In genomic region chr15:65087411-65087810, GRCh38 we compare ENCODE assay signal across 18 cellular contexts. TPM values are rescaled to one million over a fixed set of nuclear protein-coding genes. Genes with fewer than 3 reads are reported as not detected.
A peak's percentile ranks its signal among the peaks of the same experiment; 100 is the strongest.
DNase-seq lines count a peak whose midpoint lies in the region; ATAC-seq and TF ChIP-seq lines count a peak whose summit lies in the region.
"Had no signal": no experiment of that assay in that cellular context is flagged by ENCODE, and none has a peak within 500 bp of the region (broad histone marks: within the 10 kb centered on the region; RNA-seq: fewer than 3 reads in every experiment).

No MANE protein-coding gene starts in this region.

- DNase-seq in NT2/D1 (ENCODE audit: low read depth, low spot score) (no peak), hepatocyte (ENCODE audit: low spot score) (no peak), sigmoid colon (peak; percentile 79), mesenteric fat pad (ENCODE audit: low spot score) (no peak), GM03348 (ENCODE audit: low spot score) (no peak)
- no peak for DNase-seq in effector CD8-positive, alpha-beta T cell (lab: John Stamatoyannopoulos, UW)
- DNase-seq: activated T-cell treated with anti-CD3 and anti-CD28 coated beads for 4 hours, islet precursor cell, NCI-H446, spleen had no signal

- H3K4me1 ChIP-seq in NT2/D1 (ENCODE audit: insufficient read depth, insufficient read length) (peaks cover 45% of the 10 kb centered on the region), hepatocyte (ENCODE audit: insufficient read depth) (peaks cover 66% of the 10 kb centered on the region), sigmoid colon (peaks cover 0 to 87% (median 77%) of the 10 kb centered on the region in 4 donors)

- H3K9me2 ChIP-seq in hepatocyte (replicated peaks; ENCODE audit: insufficient read depth): no peaks in the 10 kb centered on the region

- no peak for TF ChIP-seq EP300 in sigmoid colon (IDR thresholded peaks at IDR 0.05)

- no peak for ATAC-seq in HG02885 (IDR thresholded peaks at IDR 0.05; ENCODE audit: poor library complexity, unreplicated experiment)
- ATAC-seq: activated CD4-positive, alpha-beta T cell treated with anti-CD3 and anti-CD28 coated beads for 36 hours; activated naive CD8-positive, alpha-beta T cell treated with anti-CD3 and anti-CD28 coated beads, Interleukin-2, amount 50 U/mL, for 24 hours had no signal

- TF ChIP-seq CTCF in C4-2B (conservative IDR thresholded peaks at IDR 0.05) (no peak), hepatocyte (IDR thresholded peaks at IDR 0.05; ENCODE audit: poor library complexity) (no peak), sigmoid colon (IDR thresholded peaks at IDR 0.05) (no peak)

- H2AFZ ChIP-seq in hepatocyte: no peak overlapping the region

- H3K9me3 ChIP-seq in NT2/D1 (ENCODE audit: insufficient read depth, low read length) (no peaks in the 10 kb centered on the region), hepatocyte (ENCODE audit: low read depth) (no peaks in the 10 kb centered on the region), sigmoid colon (no peaks in the 10 kb centered on the region)
- H3K9me3 ChIP-seq: spleen had no signal

- intact Hi-C loops in sigmoid colon (cut with DNase I): loop anchor here (5.0 kb wide), 1 partner anchor 95 kb away; no protein-coding TSS in a partner anchor

- no peak for TF ChIP-seq POLR2A in sigmoid colon (IDR thresholded peaks at IDR 0.05)

- H3K27me3 ChIP-seq in NT2/D1 (ENCODE audit: insufficient read depth, insufficient read length): no peaks in the 10 kb centered on the region
- no peaks in the 10 kb centered on the region for H3K27me3 ChIP-seq in hepatocyte
- no peaks in the 10 kb centered on the region for H3K27me3 ChIP-seq in sigmoid colon

- WGBS in hepatocyte (ENCODE audit: low lambda C conversion rate, missing lambda C conversion rate): 84% methylated on average over 3 of the region's 3 CpGs
- WGBS in sigmoid colon, 2 donors: 87 to 88% methylated on average over 3 of the region's 3 CpGs

- H3K27ac ChIP-seq in C4-2B: peak overlapping the region; percentile 18
- peak overlapping the region; percentile 93 for H3K27ac ChIP-seq in hepatocyte
- peak overlapping the region; percentile 93 to 95 (median 94) for H3K27ac ChIP-seq in sigmoid colon

- H3K79me2 ChIP-seq in hepatocyte: no peaks in the 10 kb centered on the region

- H3K36me3 ChIP-seq in NT2/D1 (ENCODE audit: insufficient read depth, insufficient read length, low read length) (no peaks in the 10 kb centered on the region), hepatocyte (replicated peaks; ENCODE audit: insufficient read depth, low read depth) (no peaks in the 10 kb centered on the region), sigmoid colon (no peaks in the 10 kb centered on the region)

- no peak overlapping the region for H3K4me2 ChIP-seq in hepatocyte

- H4K20me1 ChIP-seq in hepatocyte (ENCODE audit: insufficient read depth, poor library complexity, severe bottlenecking): no peaks in the 10 kb centered on the region

- H3K4me3 ChIP-seq in NT2/D1 (ENCODE audit: insufficient read length, low read depth): no peak overlapping the region
- no peak overlapping the region for H3K4me3 ChIP-seq in hepatocyte
- no peak overlapping the region for H3K4me3 ChIP-seq in sigmoid colon
- H3K4me3 ChIP-seq: spleen had no signal

- H3K9ac ChIP-seq in NT2/D1 (ENCODE audit: insufficient read length, low read depth): peak overlapping the region; percentile 22

RNA-seq across cellular contexts. Expression of gene KBTBD13, which starts 10.9 kb away (rescaled TPM):
- total RNA-seq in hepatocyte (not detected in 2 replicates), sigmoid colon (not detected), mesenteric fat pad (not detected)
- polyA plus RNA-seq in hepatocyte (0.10 and 0.56 TPM in 2 replicates), sigmoid colon (under 1 TPM in 1 of 3 donors, not detected in 2; 0.03 TPM)
- total RNA-seq: activated CD4-positive, alpha-beta T cell treated with anti-CD3 and anti-CD28 coated beads for 36 hours; dermis blood vessel endothelial cell; HT1080; spleen had no signal
- polyA plus RNA-seq: neural cell, spleen had no signal

RNA-seq across cellular contexts. Expression of gene RASL12, which starts 19.6 kb away (rescaled TPM):
- total RNA-seq in hepatocyte (6.4 and 6.5 TPM in 2 replicates), sigmoid colon (100 to 1,000 TPM in 1 of 4 donors, 10 to 100 TPM in 3; 29.1 to 102 (median 67.1) TPM), mesenteric fat pad (4.7 TPM)
- polyA plus RNA-seq in hepatocyte (4.6 and 5.1 TPM in 2 replicates), sigmoid colon (10 to 100 TPM in 1 of 3 donors, 1 to 10 TPM in 2; 1.8 to 10.2 (median 9.3) TPM)
- total RNA-seq: activated CD4-positive, alpha-beta T cell treated with anti-CD3 and anti-CD28 coated beads for 36 hours; dermis blood vessel endothelial cell; HT1080 had no signal
- polyA plus RNA-seq: neural cell had no signal

RNA-seq across cellular contexts. Expression of gene UBAP1L, which starts 27.6 kb away (rescaled TPM):
- total RNA-seq in hepatocyte: 0.96 and 1.8 TPM in 2 replicates
- 2.5 and 3.0 TPM in 2 replicates for polyA plus RNA-seq in hepatocyte
- 1 to 10 TPM; 3.5 to 5.7 (median 5.1) TPM for total RNA-seq in sigmoid colon
- 1 to 10 TPM in 1 of 3 donors, under 1 TPM in 1, not detected in 1; 0.23 to 2.0 TPM for polyA plus RNA-seq in sigmoid colon
- 3.9 TPM for total RNA-seq in mesenteric fat pad

RNA-seq across cellular contexts. Expression of gene SLC51B, which starts 42.2 kb away (rescaled TPM):
- total RNA-seq in hepatocyte (6.5 and 8.8 TPM in 2 replicates), sigmoid colon (not detected), mesenteric fat pad (not detected)
- polyA plus RNA-seq in hepatocyte (5.8 and 8.6 TPM in 2 replicates), sigmoid colon (10 to 100 TPM; 76.3 to 92.5 (median 77.0) TPM)
- total RNA-seq: activated CD4-positive, alpha-beta T cell treated with anti-CD3 and anti-CD28 coated beads for 36 hours; dermis blood vessel endothelial cell; HT1080; spleen; ureter had no signal
- polyA plus RNA-seq: neural cell had no signal

RNA-seq across cellular contexts. Expression of gene PDCD7, which starts 46.2 kb away (rescaled TPM):
- total RNA-seq in hepatocyte (15.2 and 18.7 TPM in 2 replicates), sigmoid colon (10 to 100 TPM; 20.4 to 30.1 (median 25.4) TPM), mesenteric fat pad (22.9 TPM)
- polyA plus RNA-seq in hepatocyte (13.6 and 17.5 TPM in 2 replicates), sigmoid colon (10 to 100 TPM in 1 of 3 donors, 1 to 10 TPM in 2; 7.8 to 11.9 (median 7.9) TPM)

Comparison
In these comparisons a context has a peak if more than half of its experiments do, and no peak if none do; other contexts are left out.
1. H3K27ac ChIP-seq: peak in every context shown above with its lines; median percentile 94 in sigmoid colon; 93 in hepatocyte; 18 in C4-2B.